Comparison of ENCODE assay signal across 5 cellular contexts in genomic region chr4:143857391-143858336, GRCh38. TPM values are rescaled to one million over a fixed set of nuclear protein-coding genes. Genes with fewer than 3 reads are reported as not detected.
"Had no signal": no experiment of that assay in that cellular context is flagged by ENCODE, and none has a peak within 500 bp of the region (broad histone marks: within the 10 kb centered on the region; RNA-seq: fewer than 3 reads in every experiment).

No MANE protein-coding gene starts in this region.

RNA-seq across cellular contexts. Expression of gene GYPE, which starts 47.7 kb away (rescaled TPM):
- total RNA-seq: LHCN-M2, M059J, PC-9, RPMI7951, SJCRH30 had no signal
